10 cellular contexts compared by ENCODE assay signal in the genomic region with DNA sequence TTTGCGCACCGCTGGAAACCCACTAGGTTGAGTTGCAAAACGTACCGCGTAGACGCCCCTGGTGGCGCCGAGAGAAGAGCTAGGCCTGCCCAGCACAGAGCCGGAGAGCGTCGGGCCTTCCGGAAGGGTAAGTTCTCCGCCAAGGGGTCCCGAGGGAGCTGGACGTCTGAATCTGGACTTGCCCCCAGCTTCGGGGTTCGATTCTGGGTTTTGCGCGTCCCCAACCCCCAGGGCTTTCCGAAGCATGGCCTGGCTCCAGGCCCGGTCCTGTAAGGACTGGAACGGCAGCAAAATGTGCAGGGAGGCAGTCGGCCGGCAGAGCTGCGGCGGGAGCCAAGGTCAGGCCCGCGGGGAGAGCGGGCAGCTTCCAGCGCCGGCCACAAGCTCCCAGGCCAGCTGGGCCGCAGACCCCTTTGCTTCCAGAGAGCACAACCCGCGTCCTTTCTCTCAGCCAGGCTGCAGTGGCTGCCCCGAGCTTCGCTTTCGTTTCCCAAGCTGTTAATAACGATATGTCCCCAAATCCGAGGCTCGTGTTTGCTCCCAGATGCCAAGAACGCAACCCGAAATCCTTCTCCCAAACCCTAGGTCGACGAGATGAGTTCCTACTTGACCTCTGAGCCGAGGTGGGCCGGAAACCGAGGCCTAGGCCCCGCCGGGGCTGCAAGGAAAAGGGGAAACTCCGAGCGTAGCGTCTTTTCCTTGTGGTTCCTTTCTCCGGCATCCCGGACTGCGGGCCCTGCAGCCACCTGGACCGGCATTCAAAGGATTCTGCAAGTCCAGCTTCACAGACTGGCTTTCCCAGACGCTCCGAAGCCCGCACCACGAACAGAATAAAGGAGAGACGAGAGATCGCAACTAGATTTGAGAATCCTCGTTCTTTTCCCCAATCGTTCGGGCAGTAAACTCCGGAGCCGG. TPM values are rescaled to one million over a fixed set of nuclear protein-coding genes. Genes with fewer than 3 reads are reported as not detected.
DNase-seq lines count a peak whose midpoint lies in the region; ATAC-seq, FAIRE-seq and TF ChIP-seq lines count a peak whose summit lies in the region.
"Had no signal": no experiment of that assay in that cellular context is flagged by ENCODE, and none has a peak within 500 bp of the region (broad histone marks: within the 10 kb centered on the region; RNA-seq: fewer than 3 reads in every experiment).

No MANE protein-coding gene starts in this region.

- H3K4me2 ChIP-seq in GM23248 (ENCODE audit: unreplicated experiment), result peak overlapping the region; percentile 99

- no peaks in the 10 kb centered on the region for H3K9me3 ChIP-seq in GM23248 (ENCODE audit: low read depth)
- H3K9me3 ChIP-seq in ascending aorta, result no peaks in the 10 kb centered on the region
- peaks cover 9% of the 10 kb centered on the region; the same call in 1 of the 2 replicates for H3K9me3 ChIP-seq in iPS-20b (ENCODE audit: insufficient read depth, low read depth, low read length)
- H3K9me3 ChIP-seq in skeletal muscle tissue (ENCODE audit: control insufficient read depth in 3 of 3, low read length in 3 of 3), result peaks cover 0 to 3% (median 0%) of the 10 kb centered on the region in 3 donors
- H3K9me3 ChIP-seq: SJSA1 had no signal

- H3K27ac ChIP-seq in GM23248 (peak overlapping the region; percentile 95), ascending aorta (no peak overlapping the region), iPS-20b (ENCODE audit: low read length) (no peak overlapping the region), skeletal muscle tissue (ENCODE audit: low read depth, low read length) (no peak overlapping the region), brain microvascular endothelial cell (no peak overlapping the region)
- H3K27ac ChIP-seq: SJSA1 had no signal

- peaks cover 100% of the 10 kb centered on the region for H3K79me2 ChIP-seq in GM23248 (ENCODE audit: insufficient read depth)

- H3K27me3 ChIP-seq in GM23248 (replicated peaks; ENCODE audit: insufficient read depth), result no peaks in the 10 kb centered on the region
- H3K27me3 ChIP-seq in ascending aorta, result peaks cover 26% of the 10 kb centered on the region
- H3K27me3 ChIP-seq in iPS-20b (ENCODE audit: insufficient read depth, low read length), result peaks cover 100% of the 10 kb centered on the region
- peaks cover 89 to 94% (median 89%) of the 10 kb centered on the region in 3 donors for H3K27me3 ChIP-seq in skeletal muscle tissue (ENCODE audit: control insufficient read depth in 3 of 3, insufficient read depth in 3 of 3, low read length in 3 of 3)
- H3K27me3 ChIP-seq in brain microvascular endothelial cell (replicated peaks), result peaks cover 95% of the 10 kb centered on the region

- H3K9ac ChIP-seq in GM23248 (peak overlapping the region; percentile 95), iPS-20b (ENCODE audit: low read depth, low read length) (no peak overlapping the region), skeletal muscle tissue (ENCODE audit: low read depth in 1 of 3, low read length in 3 of 3) (peak overlapping the region in 2 of 3 donors; percentile 2 to 45)

- peaks cover 36% of the 10 kb centered on the region for H3K4me1 ChIP-seq in GM23248 (ENCODE audit: insufficient read depth)
- H3K4me1 ChIP-seq in ascending aorta, result peaks cover 3 to 9% of the 10 kb centered on the region in 2 donors
- peaks cover 22% of the 10 kb centered on the region for H3K4me1 ChIP-seq in iPS-20b (ENCODE audit: insufficient read depth, low read length)
- H3K4me1 ChIP-seq in skeletal muscle tissue (ENCODE audit: control insufficient read depth in 3 of 3, insufficient read depth in 3 of 3, low read length in 3 of 3), result peaks cover 8 to 12% (median 9%) of the 10 kb centered on the region in 3 donors
- H3K4me1 ChIP-seq: SJSA1 had no signal

- 0 to 1% methylated on average over 62 to 67 of the region's 67 CpGs for WGBS in GM23248 (ENCODE audit: low coverage in 1 of 2, low lambda C conversion rate in 2 of 2, missing lambda C conversion rate in 2 of 2), 2 experiments

- peak overlapping the region; percentile 91 for H3K4me3 ChIP-seq in GM23248
- peak overlapping the region; percentile 52 to 66 for H3K4me3 ChIP-seq in ascending aorta
- peak overlapping the region; percentile 28 for H3K4me3 ChIP-seq in iPS-20b (ENCODE audit: low read length)
- H3K4me3 ChIP-seq in skeletal muscle tissue (ENCODE audit: low read length in 3 of 3), result peak overlapping the region; percentile 36 to 61 (median 60)
- H3K4me3 ChIP-seq in brain microvascular endothelial cell (ENCODE audit: low read depth, low read length), result no peak overlapping the region
- H3K4me3 ChIP-seq: SJSA1 had no signal

- H3F3A ChIP-seq in GM23248 (ENCODE audit: insufficient read depth), result peaks cover 35% of the 10 kb centered on the region; the same call in 1 of the 2 replicates

- intact Hi-C loops in ascending aorta (cut with DNase I), result no loop called here

- TF ChIP-seq CTCF in ascending aorta (IDR thresholded peaks at IDR 0.05) (no peak), brain microvascular endothelial cell (IDR thresholded peaks at IDR 0.05; ENCODE audit: low read depth, low read length, missing control alignments) (no peak)

- no peak for FAIRE-seq in H54 (lab: Jason Lieb, UNC)

- no peak for TF ChIP-seq POLR2A in H54 (IDR thresholded peaks at IDR 0.05; ENCODE audit: low read depth, low read length)

- in situ Hi-C loops in GM23248 (cut with MboI), result loop anchor here (10.0 kb wide), 1 partner anchor 66 kb away; no protein-coding TSS in a partner anchor
- in situ Hi-C loops in brain microvascular endothelial cell (cut with HindIII; ENCODE audit: low pct_ligation_motif_present, low sequenced_read_pairs), result no loop called here

- DNase-seq in GM23248 (peak; percentile 87), ascending aorta (ENCODE audit: low spot score in 2 of 2) (no peak), brain microvascular endothelial cell (no peak), SHP77 (lab: John Stamatoyannopoulos, UW) (no peak), H54 (ENCODE audit: insufficient read length, low spot score) (no peak)
- DNase-seq: MM.1S had no signal

- ATAC-seq in HG02970 (IDR thresholded peaks at IDR 0.05; ENCODE audit: low FRiP score, unreplicated experiment), result no peak

- H3K36me3 ChIP-seq in GM23248 (ENCODE audit: low read depth) (no peaks in the 10 kb centered on the region), ascending aorta (no peaks in the 10 kb centered on the region), iPS-20b (ENCODE audit: insufficient read depth, low read depth, low read length) (no peaks in the 10 kb centered on the region), skeletal muscle tissue (ENCODE audit: control insufficient read depth in 3 of 3, insufficient read depth in 3 of 3, low read length in 3 of 3) (no peaks in the 10 kb centered on the region), brain microvascular endothelial cell (replicated peaks) (no peaks in the 10 kb centered on the region)
- H3K36me3 ChIP-seq: SJSA1 had no signal

- H2AFZ ChIP-seq in GM23248, result peak overlapping the region; percentile 57

- H4K20me1 ChIP-seq in GM23248 (ENCODE audit: insufficient read depth), result no peaks in the 10 kb centered on the region

- H3K9me2 ChIP-seq in GM23248 (ENCODE audit: insufficient read depth), result no peaks in the 10 kb centered on the region

RNA-seq across cellular contexts. Expression of gene TBX5, which starts 3.2 kb away (rescaled TPM):
- total RNA-seq in GM23248 (2014; rRNA removed; shearing (Covaris generic)), result 23.9 and 30.0 TPM in 2 replicates
- 24.5 and 27.5 TPM in 2 replicates for polyA plus RNA-seq in GM23248 (2016; fragmentation: Nextera tagmentation; extraction: Ambion mirVana)
- total RNA-seq in ascending aorta (not detected), skeletal muscle tissue (2.1 TPM)
- total RNA-seq: SJSA1 had no signal
